1 cellular context compared by ENCODE assay signal in genomic region chr3:14775011-14775410, GRCh38.
TF ChIP-seq lines count a peak whose summit lies in the region.

No MANE protein-coding gene starts in this region.

TF ChIP-seq in H1, 55 proteins besides CTCF, POLR2A, EP300 and RAD21:
- TF ChIP-seq FOSL1 (IDR thresholded peaks at IDR 0.05; ENCODE audit: insufficient read depth, low read depth, low read length) (no peak), JUN (IDR thresholded peaks at IDR 0.05; ENCODE audit: low read depth, low read length) (no peak), BCL11A (IDR thresholded peaks at IDR 0.05; ENCODE audit: low read depth in 2 of 2, low read length in 2 of 2) (no peak), CHD2 (IDR thresholded peaks at IDR 0.05; ENCODE audit: low read length) (no peak), TAF7 (optimal IDR thresholded peaks at IDR 0.05; ENCODE audit: borderline replicate concordance, low read depth, low read length) (no peak), ASH2L (IDR thresholded peaks at IDR 0.05; ENCODE audit: low read length) (no peak), TCF12 (IDR thresholded peaks at IDR 0.05; ENCODE audit: low read depth, low read length) (no peak), EZH2 (IDR thresholded peaks at IDR 0.05; ENCODE audit: low read depth, low read length, severe bottlenecking) (no peak), PHF8 (conservative IDR thresholded peaks at IDR 0.05; ENCODE audit: low read depth, low read length) (no peak), TBP (IDR thresholded peaks at IDR 0.05; ENCODE audit: low read depth, low read length) (no peak), KDM1A (IDR thresholded peaks at IDR 0.05; ENCODE audit: borderline replicate concordance, low read length) (no peak)
